ENCODE assay signal across 1 cellular context in the genomic region with DNA sequence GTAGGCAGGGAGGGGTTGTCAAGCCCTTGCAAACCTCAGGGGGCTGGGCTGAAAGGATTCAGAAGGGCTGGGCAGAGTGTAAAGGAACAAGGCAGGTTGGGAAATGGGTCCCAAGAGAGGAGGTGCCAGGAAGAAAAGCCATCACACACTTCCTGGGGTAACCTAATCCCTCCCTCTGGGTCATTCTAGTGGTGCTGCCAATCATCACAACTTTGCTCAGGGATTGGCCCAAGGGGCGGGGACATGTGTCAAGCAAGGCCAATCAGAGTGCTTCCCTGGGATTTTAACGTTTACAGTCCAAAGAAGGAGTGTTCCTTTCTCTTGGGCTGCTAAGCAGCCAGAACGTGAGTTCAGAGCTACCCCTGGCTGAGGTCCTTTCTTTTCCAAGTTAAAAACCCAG.
A peak's percentile ranks its signal among the peaks of the same experiment; 100 is the strongest.
TF ChIP-seq lines count a peak whose summit lies in the region.

No MANE protein-coding gene starts in this region.

TF ChIP-seq in H1, 55 proteins besides CTCF, POLR2A, EP300 and RAD21 (continued from another document):
- TF ChIP-seq CHD2 (IDR thresholded peaks at IDR 0.05; ENCODE audit: low read length), result peak; percentile 74
- TF ChIP-seq SP1 (IDR thresholded peaks at IDR 0.05; ENCODE audit: low read depth, low read length), result peak; percentile 91
- no peak for TF ChIP-seq CBX5 (IDR thresholded peaks at IDR 0.05; ENCODE audit: low read depth, low read length)
- no peak for TF ChIP-seq HDAC2 (IDR thresholded peaks at IDR 0.05; ENCODE audit: borderline replicate concordance in 1 of 2, low read depth in 2 of 2, low read length in 2 of 2)
- no peak for TF ChIP-seq MAX (IDR thresholded peaks at IDR 0.05)
